In genomic region chr6:163865380-163865779, GRCh38 we compare ENCODE assay signal across 8 cellular contexts.
"Had no signal": no experiment of that assay in that cellular context is flagged by ENCODE, and none has a peak within 500 bp of the region (broad histone marks: within the 10 kb centered on the region; RNA-seq: fewer than 3 reads in every experiment).

No MANE protein-coding gene starts in this region.

- H3K9ac ChIP-seq: GM23248 had no signal

- H3K9me3 Mint-ChIP-seq: IgD-negative memory B cell had no signal

- H3K36me3 ChIP-seq: HAP-1 had no signal

- H3K9me3 ChIP-seq: HAP-1 had no signal

- DNase-seq: GM23248, GOT3, HFFc6, KG1 had no signal

- ATAC-seq: HCT116 had no signal

- H2AFZ ChIP-seq: GM23248 had no signal

- H3K4me3 Mint-ChIP-seq: HFFc6, IgD-negative memory B cell had no signal

- H3K27ac Mint-ChIP-seq: HFFc6, IgD-negative memory B cell had no signal

- H3K4me3 ChIP-seq: GM23248, HAP-1 had no signal

- H3K27ac ChIP-seq: GM23248, HL-60 had no signal
